1 cellular context compared by ENCODE assay signal in genomic region chr11:63986156-63986931, GRCh38.
TF ChIP-seq lines count a peak whose summit lies in the region.

Gene OTUB1, plus strand, starts transcription at chr11:63986438. Its CDS starts 19 bp downstream, at chr11:63986457.

TF ChIP-seq in HepG2, 621 proteins besides CTCF, POLR2A, EP300 and RAD21 (continued from another document and continues in another):
- TF ChIP-seq ZNF407 (CRISPR knock-in tag; IDR thresholded peaks at IDR 0.05; ENCODE audit: not compliant biosample characterization) (peak; percentile 94), USF2 (IDR thresholded peaks at IDR 0.05; ENCODE audit: low read depth, low read length) (no peak), USF2 (CRISPR knock-in tag; IDR thresholded peaks at IDR 0.05; ENCODE audit: borderline replicate concordance) (no peak), ZNF83 (CRISPR knock-in tag; IDR thresholded peaks at IDR 0.05; ENCODE audit: borderline replicate concordance) (no peak), ZHX2 (IDR thresholded peaks at IDR 0.05; ENCODE audit: low read depth) (peak; percentile 71), ZHX2 (CRISPR knock-in tag; IDR thresholded peaks at IDR 0.05; ENCODE audit: borderline replicate concordance) (peak; percentile 86; the same call in 1 of the 2 replicates), GRHL1 (CRISPR knock-in tag; conservative IDR thresholded peaks at IDR 0.05) (no peak), SNRNP70 (IDR thresholded peaks at IDR 0.05; ENCODE audit: low read depth, low read length) (no peak), ZNF646 (CRISPR knock-in tag; IDR thresholded peaks at IDR 0.05) (no peak), SALL2 (CRISPR knock-in tag; IDR thresholded peaks at IDR 0.05) (peak; percentile 98), KDM6A (CRISPR knock-in tag; IDR thresholded peaks at IDR 0.05; ENCODE audit: low read depth) (no peak), LRRFIP1 (CRISPR knock-in tag; conservative IDR thresholded peaks at IDR 0.05) (no peak), REL (CRISPR knock-in tag; conservative IDR thresholded peaks at IDR 0.05) (peak; percentile 64; the same call in 1 of the 2 replicates), ZFAT (CRISPR knock-in tag; conservative IDR thresholded peaks at IDR 0.05) (0 out of 2 replicates have a peak, but pooled peaks have one; percentile 57), ZNF784 (CRISPR knock-in tag; IDR thresholded peaks at IDR 0.05; ENCODE audit: borderline replicate concordance) (peak; percentile 88)
